ENCODE assay signal across 28 cellular contexts in the genomic region with DNA sequence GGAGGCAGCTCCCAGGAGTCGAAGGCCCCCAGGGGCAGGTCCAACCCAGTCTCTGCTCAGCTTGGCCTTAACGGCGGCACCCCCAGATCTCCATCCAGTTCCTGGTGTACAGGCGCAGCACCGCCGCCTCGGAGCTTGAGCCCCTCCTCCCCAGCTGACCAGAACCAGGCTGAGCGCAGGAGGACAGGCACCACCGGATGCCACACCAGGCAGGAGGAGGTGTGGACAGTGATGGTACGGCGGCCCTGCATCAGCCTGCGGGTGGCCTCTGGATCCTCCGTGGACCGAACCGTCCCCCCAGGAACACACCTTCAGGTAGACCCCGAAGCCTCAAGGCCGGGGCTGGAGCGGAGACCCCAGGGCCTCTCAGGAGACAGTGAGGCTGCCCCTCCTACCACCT.
"Had no signal": no experiment of that assay in that cellular context is flagged by ENCODE, and none has a peak within 500 bp of the region (broad histone marks: within the 10 kb centered on the region; RNA-seq: fewer than 3 reads in every experiment).

No MANE protein-coding gene starts in this region.

- H2AFZ ChIP-seq: hepatocyte had no signal

- ATAC-seq: esophagus mucosa; foreskin keratinocyte; gastroesophageal sphincter; heart left ventricle; left cardiac atrium; left lung; lower lobe of right lung; naive thymus-derived CD8-positive, alpha-beta T cell; pancreas; sciatic nerve had no signal

- H3K4me3 ChIP-seq: colonic mucosa, gastroesophageal sphincter, heart left ventricle, hepatocyte, left lung, lower lobe of right lung, pancreas, smooth muscle cell, stomach, thyroid gland had no signal

- H3K27ac ChIP-seq: colonic mucosa, epithelial cell of prostate, foreskin keratinocyte, gastroesophageal sphincter, heart left ventricle, hepatocyte, left lung, lower lobe of right lung, pancreas, stomach, thyroid gland had no signal

- H3K36me3 ChIP-seq: colonic mucosa had no signal

- H3K4me2 ChIP-seq: hepatocyte, smooth muscle cell had no signal

- DNase-seq: cerebellar nuclear complex; colonic mucosa; effector CD8-positive, alpha-beta T cell; endodermal cell; foreskin keratinocyte; kidney; left cardiac atrium; left lung; lower lobe of right lung; nephron progenitor cell; occipital lobe; pancreas; stimulated activated CD4-positive, alpha-beta T cell treated with anti-CD3 and anti-CD28 coated beads, Interleukin-12 subunit alpha, Interleukin-12 subunit beta, amount 100 ng/mL, for 4 hours; stimulated activated CD4-positive, alpha-beta T cell treated with anti-CD3 and anti-CD28 coated beads, Interleukin-1b, Interleukin-23, amount 100 ng/mL, for 48 hours; stimulated activated CD4-positive, alpha-beta T cell treated with anti-CD3 and anti-CD28 coated beads, Interleukin-4, amount 100 ng/mL, for 1 hour; stimulated activated CD8-positive, alpha-beta memory T cell treated with anti-CD3 and anti-CD28 coated beads, Interleukin-4, amount 100 ng/mL, for 48 hours; stimulated activated naive CD4-positive, alpha-beta T cell treated with Interleukin-2 at 50 U/mL for 16 hours; stomach; thyroid gland; trophoblast cell had no signal

- H3K27me3 ChIP-seq: colonic mucosa, foreskin keratinocyte, gastroesophageal sphincter, heart left ventricle, hepatocyte, left lung, pancreas, stomach, thyroid gland had no signal

- H3K79me2 ChIP-seq: hepatocyte had no signal

- H3K4me1 ChIP-seq: colonic mucosa, foreskin keratinocyte, gastroesophageal sphincter, heart left ventricle, left lung, lower lobe of right lung, pancreas, stomach, thyroid gland had no signal

- H3K9me3 ChIP-seq: colonic mucosa, gastroesophageal sphincter, heart left ventricle, left lung, lower lobe of right lung, pancreas, stomach, thyroid gland had no signal

- FAIRE-seq: kidney, pancreas had no signal
